9 cellular contexts compared by ENCODE assay signal in the genomic region with DNA sequence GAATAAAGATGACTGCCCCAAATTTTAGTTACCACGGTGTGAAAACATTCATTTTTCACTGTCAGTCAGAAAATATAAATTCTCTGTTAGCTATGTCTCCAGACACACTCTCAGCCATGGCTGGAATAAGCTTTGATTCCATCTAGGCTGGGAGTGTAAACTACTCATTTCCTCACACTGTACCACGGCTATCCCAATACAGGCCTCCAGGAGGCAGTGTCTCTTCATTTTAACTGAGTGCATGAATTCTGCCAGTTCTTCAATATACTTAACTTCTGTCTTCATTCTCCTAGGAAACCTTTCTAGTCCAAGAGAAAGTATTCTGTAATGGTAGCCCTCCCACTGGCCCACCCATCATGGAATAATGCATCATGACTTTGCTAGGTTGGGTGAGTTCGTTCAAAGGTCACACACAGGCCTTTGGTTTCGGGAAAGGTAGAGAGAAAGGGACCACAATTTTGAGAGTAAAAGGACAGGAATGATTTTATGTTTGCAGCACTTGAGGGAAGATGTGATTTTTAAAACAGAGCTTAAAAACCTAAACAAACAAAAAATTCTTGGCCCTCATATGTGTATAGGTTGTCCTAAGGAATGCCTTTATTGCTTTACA.
DNase-seq lines count a peak whose midpoint lies in the region; ATAC-seq and TF ChIP-seq lines count a peak whose summit lies in the region.
"Had no signal": no experiment of that assay in that cellular context is flagged by ENCODE, and none has a peak within 500 bp of the region (broad histone marks: within the 10 kb centered on the region; RNA-seq: fewer than 3 reads in every experiment).

No MANE protein-coding gene starts in this region.

- peaks cover 8% of the 10 kb centered on the region for H3K4me1 Mint-ChIP-seq in MCF 10A (ENCODE audit: insufficient read depth, unreplicated experiment)
- no peaks in the 10 kb centered on the region for H3K4me1 Mint-ChIP-seq in stimulated activated memory B cell treated with anti-CD40 and anti-IgM and Interleukin-4, amounts not matched to agents 10 μg/mL and 1 μg/mL and 100 μg/mL, for 72 hours

- no peaks in the 10 kb centered on the region for H3K4me1 ChIP-seq in NT2/D1 (ENCODE audit: insufficient read depth, insufficient read length)

- POLR2A ChIA-PET in MCF 10A (lab: Yijun Ruan, JAX), result interaction anchor here (0.6 kb wide), 1 partner anchor 813 kb away, joined by 3 read pairs; no protein-coding TSS in a partner anchor

- H3K36me3 Mint-ChIP-seq in MCF 10A (ENCODE audit: insufficient read depth, unreplicated experiment), result no peaks in the 10 kb centered on the region
- H3K36me3 Mint-ChIP-seq in stimulated activated memory B cell treated with anti-CD40 and anti-IgM and Interleukin-4, amounts not matched to agents 10 μg/mL and 1 μg/mL and 100 μg/mL, for 72 hours, result no peaks in the 10 kb centered on the region

- no peak overlapping the region for H3K4me3 Mint-ChIP-seq in MCF 10A (ENCODE audit: unreplicated experiment)
- no peak overlapping the region for H3K4me3 Mint-ChIP-seq in stimulated activated memory B cell treated with anti-CD40 and anti-IgM and Interleukin-4, amounts not matched to agents 10 μg/mL and 1 μg/mL and 100 μg/mL, for 72 hours

- no peaks in the 10 kb centered on the region for H3K9me3 ChIP-seq in NT2/D1 (ENCODE audit: insufficient read depth, low read length)
- H3K9me3 ChIP-seq: BLaER1 had no signal

- CTCF ChIA-PET in MCF 10A (lab: Yijun Ruan, JAX), result interaction anchor here (0.6 to 9.5 kb wide), 16 partner anchors 9 to 819 kb away, joined by 3 to 94 read pairs (median 3); no protein-coding TSS in a partner anchor

- H3K4me3 ChIP-seq in NT2/D1 (ENCODE audit: insufficient read length, low read depth), result no peak overlapping the region
- H3K4me3 ChIP-seq: BLaER1 had no signal

- no peaks in the 10 kb centered on the region for H3K27me3 ChIP-seq in NT2/D1 (ENCODE audit: insufficient read depth, insufficient read length)
- H3K27me3 ChIP-seq: BLaER1 had no signal

- peak; percentile 94 for ATAC-seq in HG03280 (IDR thresholded peaks at IDR 0.05; ENCODE audit: unreplicated experiment)
- peak; percentile 57 for ATAC-seq in stimulated activated memory B cell treated with anti-CD40 and anti-IgM and Interleukin-4, amounts not matched to agents 10 μg/mL and 1 μg/mL and 100 μg/mL, for 72 hours

- H3K27ac Mint-ChIP-seq in MCF 10A (ENCODE audit: low read depth, unreplicated experiment), result no peak overlapping the region
- H3K27ac Mint-ChIP-seq in stimulated activated memory B cell treated with anti-CD40 and anti-IgM and Interleukin-4, amounts not matched to agents 10 μg/mL and 1 μg/mL and 100 μg/mL, for 72 hours, result no peak overlapping the region

- TF ChIP-seq CTCF in MCF 10A (IDR thresholded peaks at IDR 0.05; ENCODE audit: unreplicated experiment), result peak; percentile 63

- H3K9me3 Mint-ChIP-seq in MCF 10A (ENCODE audit: unreplicated experiment), result no peaks in the 10 kb centered on the region
- H3K9me3 Mint-ChIP-seq in stimulated activated memory B cell treated with anti-CD40 and anti-IgM and Interleukin-4, amounts not matched to agents 10 μg/mL and 1 μg/mL and 100 μg/mL, for 72 hours, result no peaks in the 10 kb centered on the region

- no peak overlapping the region for H3K9ac ChIP-seq in NT2/D1 (ENCODE audit: insufficient read length, low read depth)
- H3K9ac ChIP-seq: BLaER1 had no signal

- no peaks in the 10 kb centered on the region for H3K27me3 Mint-ChIP-seq in MCF 10A (ENCODE audit: insufficient read depth, unreplicated experiment)
- no peaks in the 10 kb centered on the region for H3K27me3 Mint-ChIP-seq in stimulated activated memory B cell treated with anti-CD40 and anti-IgM and Interleukin-4, amounts not matched to agents 10 μg/mL and 1 μg/mL and 100 μg/mL, for 72 hours

- H3K36me3 ChIP-seq in NT2/D1 (ENCODE audit: insufficient read depth, insufficient read length, low read length), result no peaks in the 10 kb centered on the region
- H3K36me3 ChIP-seq: BLaER1 had no signal

- DNase-seq in NCI-H1105 treated with DMSO at 0.1 percent for 48 hours (lab: John Stamatoyannopoulos, UW) (peak; percentile 46), NCI-H1105 (lab: John Stamatoyannopoulos, UW) (no peak), GM19240 (ENCODE audit: insufficient read length, low spot score) (peak; percentile 8), NT2/D1 (ENCODE audit: low read depth, low spot score) (peak; percentile 32), MCF 10A (ENCODE audit: unreplicated experiment) (peak; percentile 72), islet precursor cell (peak; percentile 76)

- intact Hi-C loops in MCF 10A (cut with micrococcal nuclease), result loop anchor here (1.0 to 5.0 kb wide), 3 partner anchors 145 to 820 kb away; no protein-coding TSS in a partner anchor

- no TSS peak for BruUV-seq in MCF 10A (replicated peaks; lab: Mats Ljungman, UMichigan)
